ENCODE assay signal across 15 cellular contexts in genomic region chr1:40341509-40342380, GRCh38. TPM values are rescaled to one million over a fixed set of nuclear protein-coding genes. Genes with fewer than 3 reads are reported as not detected.
A peak's percentile ranks its signal among the peaks of the same experiment; 100 is the strongest.
DNase-seq lines count a peak whose midpoint lies in the region; ATAC-seq and TF ChIP-seq lines count a peak whose summit lies in the region.
"Had no signal": no experiment of that assay in that cellular context is flagged by ENCODE, and none has a peak within 500 bp of the region (broad histone marks: within the 10 kb centered on the region; RNA-seq: fewer than 3 reads in every experiment).

No MANE protein-coding gene starts in this region.

- POLR2A ChIA-PET in WTC11 (lab: Charles Lee) = no interaction called here

- H3K27ac Mint-ChIP-seq in T-helper 2 cell treated with Interferon-gamma antibody and Interleukin-4, amounts not matched to agents 5 μg/mL and 100 μg/mL, for 36 hours = peak overlapping the region; percentile 74
- no peak overlapping the region for H3K27ac Mint-ChIP-seq in WTC11
- H3K27ac Mint-ChIP-seq: neural progenitor cell had no signal

- CTCF ChIA-PET in WTC11 (lab: Charles Lee) = interaction anchor here (0.7 to 2.1 kb wide), 7 partner anchors 25 to 198 kb away, joined by 3 to 13 read pairs (median 4); no protein-coding TSS in a partner anchor

- DNase-seq in CD1c-positive myeloid dendritic cell (ENCODE audit: extremely low spot score) (peak; percentile 51), GM06990 (ENCODE audit: extremely low read depth, insufficient read length) (peak; percentile 34), fibroblast of villous mesenchyme (ENCODE audit: low read depth) (peak; percentile 17), DMS153 treated with DMSO at 0.1 percent for 48 hours (lab: John Stamatoyannopoulos, UW; ENCODE audit: unreplicated experiment) (no peak), HuH-7.5 (ENCODE audit: low spot score) (no peak), WTC11 (ENCODE audit: low spot score) (no peak)
- peak; percentile 18 for DNase-seq in T-helper 2 cell treated with Interferon-gamma antibody and Interleukin-4, amounts not matched to agents 5 μg/mL and 100 μg/mL, for 36 hours (ENCODE audit: low spot score)
- DNase-seq: activated CD4-positive, alpha-beta T cell treated with anti-CD3 and anti-CD28 coated beads for 48 hours; amygdala; NCI-H187; sigmoid colon had no signal

- ATAC-seq in WTC11 (no peak), GM18517 (IDR thresholded peaks at IDR 0.05; ENCODE audit: unreplicated experiment) (no peak)

- H3K4me1 Mint-ChIP-seq in T-helper 2 cell treated with Interferon-gamma antibody and Interleukin-4, amounts not matched to agents 5 μg/mL and 100 μg/mL, for 36 hours (ENCODE audit: low read depth) = peaks cover 42% of the 10 kb centered on the region
- H3K4me1 Mint-ChIP-seq in WTC11 = 0 out of 2 replicates have a peak, but pooled peaks cover 3% of the 10 kb centered on the region

- H3K27me3 Mint-ChIP-seq in T-helper 2 cell treated with Interferon-gamma antibody and Interleukin-4, amounts not matched to agents 5 μg/mL and 100 μg/mL, for 36 hours (ENCODE audit: low read depth) = no peaks in the 10 kb centered on the region
- H3K27me3 Mint-ChIP-seq in WTC11 (ENCODE audit: low read depth) = peaks cover 37% of the 10 kb centered on the region

- no peaks in the 10 kb centered on the region for H3K27me3 ChIP-seq in GM06990 (replicated peaks; ENCODE audit: control insufficient read depth, insufficient read depth, low read length)
- H3K27me3 ChIP-seq: sigmoid colon had no signal

- H3K4me3 Mint-ChIP-seq in T-helper 2 cell treated with Interferon-gamma antibody and Interleukin-4, amounts not matched to agents 5 μg/mL and 100 μg/mL, for 36 hours = peak overlapping the region; percentile 22
- H3K4me3 Mint-ChIP-seq in WTC11 = no peak overlapping the region
- H3K4me3 Mint-ChIP-seq: neural progenitor cell had no signal

- no peaks in the 10 kb centered on the region for H3K9me3 Mint-ChIP-seq in T-helper 2 cell treated with Interferon-gamma antibody and Interleukin-4, amounts not matched to agents 5 μg/mL and 100 μg/mL, for 36 hours
- H3K9me3 Mint-ChIP-seq in WTC11 = peaks cover 8% of the 10 kb centered on the region; the same call in 1 of the 2 replicates

- no peaks in the 10 kb centered on the region for H3K36me3 ChIP-seq in GM06990 (ENCODE audit: control insufficient read depth, insufficient read depth, low read length)
- H3K36me3 ChIP-seq: neural progenitor cell, sigmoid colon, suprapubic skin had no signal

- H3K4me3 ChIP-seq in GM06990 (replicated peaks; ENCODE audit: low read depth, low read length) (no peak overlapping the region), fibroblast of villous mesenchyme (ENCODE audit: low read depth, low read length) (no peak overlapping the region)
- H3K4me3 ChIP-seq: coronary artery, neural progenitor cell, sigmoid colon, suprapubic skin had no signal

- no peaks in the 10 kb centered on the region for H3K36me3 Mint-ChIP-seq in T-helper 2 cell treated with Interferon-gamma antibody and Interleukin-4, amounts not matched to agents 5 μg/mL and 100 μg/mL, for 36 hours (ENCODE audit: low read depth)
- H3K36me3 Mint-ChIP-seq in WTC11 = no peaks in the 10 kb centered on the region
- H3K36me3 Mint-ChIP-seq: neural progenitor cell had no signal

- TF ChIP-seq CTCF in GM06990 (IDR thresholded peaks at IDR 0.05; ENCODE audit: insufficient read depth, low read length, poor library complexity, severe bottlenecking) (no peak), fibroblast of villous mesenchyme (IDR thresholded peaks at IDR 0.05; ENCODE audit: insufficient read depth, low read depth, low read length) (no peak), WTC11 (IDR thresholded peaks at IDR 0.05) (no peak)

TF ChIP-seq in WTC11, 78 proteins besides CTCF, POLR2A, EP300 and RAD21:
- TF ChIP-seq NR2C2 (CRISPR knock-in tag; IDR thresholded peaks at IDR 0.05) (no peak), ATF1 (CRISPR knock-in tag; IDR thresholded peaks at IDR 0.05) (no peak), OVOL2 (CRISPR knock-in tag; IDR thresholded peaks at IDR 0.05; ENCODE audit: borderline replicate concordance) (no peak), CREB1 (CRISPR knock-in tag; IDR thresholded peaks at IDR 0.05) (no peak), HMGA2 (CRISPR knock-in tag; IDR thresholded peaks at IDR 0.05) (no peak), SP1 (CRISPR knock-in tag; conservative IDR thresholded peaks at IDR 0.05) (no peak), ZNF423 (CRISPR knock-in tag; IDR thresholded peaks at IDR 0.05) (no peak), ATF3 (CRISPR knock-in tag; conservative IDR thresholded peaks at IDR 0.05) (no peak), MLX (CRISPR knock-in tag; IDR thresholded peaks at IDR 0.05) (no peak)
- TF ChIP-seq, protein P1, sequence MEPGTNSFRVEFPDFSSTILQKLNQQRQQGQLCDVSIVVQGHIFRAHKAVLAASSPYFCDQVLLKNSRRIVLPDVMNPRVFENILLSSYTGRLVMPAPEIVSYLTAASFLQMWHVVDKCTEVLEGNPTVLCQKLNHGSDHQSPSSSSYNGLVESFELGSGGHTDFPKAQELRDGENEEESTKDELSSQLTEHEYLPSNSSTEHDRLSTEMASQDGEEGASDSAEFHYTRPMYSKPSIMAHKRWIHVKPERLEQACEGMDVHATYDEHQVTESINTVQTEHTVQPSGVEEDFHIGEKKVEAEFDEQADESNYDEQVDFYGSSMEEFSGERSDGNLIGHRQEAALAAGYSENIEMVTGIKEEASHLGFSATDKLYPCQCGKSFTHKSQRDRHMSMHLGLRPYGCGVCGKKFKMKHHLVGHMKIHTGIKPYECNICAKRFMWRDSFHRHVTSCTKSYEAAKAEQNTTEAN (CRISPR knock-in tag; IDR thresholded peaks at IDR 0.05) = no peak

RNA-seq across cellular contexts. Expression of gene COL9A2, which starts 24.7 kb away (rescaled TPM):
- total RNA-seq in fibroblast of villous mesenchyme = 0.86 and 1.3 TPM in 2 replicates
- 4.2 to 5.5 TPM (median 4.7 TPM) in 3 replicates for total RNA-seq in WTC11 (2021)

RNA-seq across cellular contexts. Expression of gene SMAP2, which starts 31.8 kb away (rescaled TPM):
- total RNA-seq in fibroblast of villous mesenchyme = 15.8 and 19.4 TPM in 2 replicates
- 4.9 to 5.7 TPM (median 5.7 TPM) in 3 replicates for total RNA-seq in WTC11 (2021)

Comparison
In these comparisons a context has a peak if more than half of its experiments do, and no peak if none do; other contexts are left out.
1. DNase-seq: peak in CD1c-positive myeloid dendritic cell (single experiment), GM06990 (single experiment), T-helper 2 cell treated with Interferon-gamma antibody and Interleukin-4, amounts not matched to agents 5 μg/mL and 100 μg/mL, for 36 hours (single experiment) and fibroblast of villous mesenchyme (single experiment); none in DMS153 treated with DMSO at 0.1 percent for 48 hours (single experiment), HuH-7.5 (single experiment) and WTC11 (single experiment).